1 cellular context compared by ENCODE assay signal in the genomic region with DNA sequence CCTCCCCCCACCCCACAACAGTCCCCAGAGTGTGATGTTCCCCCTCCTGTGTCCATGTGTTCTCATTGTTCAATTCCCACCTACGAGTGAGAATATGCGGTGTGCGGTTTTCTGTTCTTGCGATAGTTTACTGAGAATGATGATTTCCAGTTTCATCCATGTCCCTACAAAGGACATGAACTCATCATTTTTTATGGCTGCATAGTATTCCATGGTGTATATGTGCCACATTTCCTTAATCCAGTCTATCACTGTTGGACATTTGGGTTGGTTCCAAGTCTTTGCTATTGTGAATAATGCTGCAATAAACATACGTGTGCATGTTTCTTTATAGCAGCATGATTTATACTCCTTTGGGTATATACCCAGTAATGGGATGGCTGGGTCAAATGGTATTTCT. TPM values are rescaled to one million over a fixed set of nuclear protein-coding genes. Genes with fewer than 3 reads are reported as not detected.
"Had no signal": no experiment of that assay in that cellular context is flagged by ENCODE, and none has a peak within 500 bp of the region (broad histone marks: within the 10 kb centered on the region; RNA-seq: fewer than 3 reads in every experiment).

No MANE protein-coding gene starts in this region.

RNA-seq across cellular contexts. Expression of a gene that starts 55.7 kb away (rescaled TPM):
- polyA plus RNA-seq: IgD-negative memory B cell had no signal
